13 cellular contexts compared by ENCODE assay signal in genomic region chr17:75268931-75269330, GRCh38. TPM values are rescaled to one million over a fixed set of nuclear protein-coding genes. Genes with fewer than 3 reads are reported as not detected.
DNase-seq lines count a peak whose midpoint lies in the region; ATAC-seq and TF ChIP-seq lines count a peak whose summit lies in the region.
"Had no signal": no experiment of that assay in that cellular context is flagged by ENCODE, and none has a peak within 500 bp of the region (broad histone marks: within the 10 kb centered on the region; RNA-seq: fewer than 3 reads in every experiment).

No MANE protein-coding gene starts in this region.

- H3K27me3 Mint-ChIP-seq in CD8-positive, alpha-beta T cell (ENCODE audit: low read depth): no peaks in the 10 kb centered on the region
- H3K27me3 Mint-ChIP-seq in IgD-negative memory B cell: no peaks in the 10 kb centered on the region
- no peaks in the 10 kb centered on the region for H3K27me3 Mint-ChIP-seq in activated CD4-positive, alpha-beta memory T cell treated with anti-CD3 and anti-CD28 coated beads, Interleukin-2, amount 10 ng/mL, durations not matched to agents 7 days and 5 days
- H3K27me3 Mint-ChIP-seq in naive B cell: no peaks in the 10 kb centered on the region

- H3K36me3 ChIP-seq in CD8-positive, alpha-beta T cell (ENCODE audit: insufficient read depth, low read length): peaks cover 14% of the 10 kb centered on the region
- H3K36me3 ChIP-seq: uterus had no signal

- no peaks in the 10 kb centered on the region for H3K9me3 Mint-ChIP-seq in CD8-positive, alpha-beta T cell
- H3K9me3 Mint-ChIP-seq in IgD-negative memory B cell (no peaks in the 10 kb centered on the region), naive B cell (no peaks in the 10 kb centered on the region)
- no peaks in the 10 kb centered on the region for H3K9me3 Mint-ChIP-seq in activated CD4-positive, alpha-beta memory T cell treated with anti-CD3 and anti-CD28 coated beads, Interleukin-2, amount 10 ng/mL, durations not matched to agents 7 days and 5 days

- CTCF ChIA-PET in CD8-positive, alpha-beta T cell (lab: Charles Lee): interaction anchor here (0.6 kb wide), 2 partner anchors 9 to 12 kb away, joined by 3 to 4 read pairs; no protein-coding TSS in a partner anchor
- CTCF ChIA-PET in activated CD4-positive, alpha-beta memory T cell treated with anti-CD3 and anti-CD28 coated beads, Interleukin-2, amount 10 ng/mL, durations not matched to agents 7 days and 5 days (lab: Charles Lee): interaction anchor here (0.6 to 4.9 kb wide), 5 partner anchors 8 to 155 kb away, joined by 3 to 121 read pairs (median 22); partner anchors contain the start of genes GGA3, MRPS7 and SLC25A19

- intact Hi-C loops in CD8-positive, alpha-beta T cell (cut with DNase I, micrococcal nuclease): loop anchor here (10.0 kb wide), 2 partner anchors 224 to 516 kb away; partner anchors contain the start of genes ATP5PD (in 1 of the 2), KCTD2 (in 1 of the 2) and UNK (in 1 of the 2)

- no peak for DNase-seq in CD8-positive, alpha-beta T cell
- no peak for DNase-seq in activated CD4-positive, alpha-beta memory T cell treated with anti-CD3 and anti-CD28 coated beads, Interleukin-2, amount 10 ng/mL, durations not matched to agents 7 days and 5 days
- DNase-seq in naive B cell (no peak), COLO668 (lab: John Stamatoyannopoulos, UW; ENCODE audit: unreplicated experiment) (no peak), epidermal melanocyte (ENCODE audit: insufficient read length, low spot score) (no peak)
- DNase-seq: activated CD4-positive, CD25-positive, alpha-beta regulatory T cell; DMS53; NCI-H2081 treated with DMSO at 0.1 percent for 48 hours; RPMI8226; uterus had no signal

- no peak for ATAC-seq in CD8-positive, alpha-beta T cell
- ATAC-seq in naive B cell (ENCODE audit: low read depth in 2 of 2) (no peak), GM21528 (IDR thresholded peaks at IDR 0.05; ENCODE audit: low FRiP score, unreplicated experiment) (no peak), GM21423 (IDR thresholded peaks at IDR 0.05; ENCODE audit: unreplicated experiment) (no peak)

- no peak for TF ChIP-seq CTCF in CD8-positive, alpha-beta T cell (IDR thresholded peaks at IDR 0.05)

- H3K4me3 Mint-ChIP-seq in CD8-positive, alpha-beta T cell: peak overlapping the region; percentile 63
- H3K4me3 Mint-ChIP-seq in IgD-negative memory B cell (peak overlapping the region; percentile 46 to 93 (median 82)), naive B cell (peak overlapping the region; percentile 7 to 86 (median 80))
- H3K4me3 Mint-ChIP-seq in activated CD4-positive, alpha-beta memory T cell treated with anti-CD3 and anti-CD28 coated beads, Interleukin-2, amount 10 ng/mL, durations not matched to agents 7 days and 5 days: peak overlapping the region; percentile 59

- no peaks in the 10 kb centered on the region for H3K9me3 ChIP-seq in CD8-positive, alpha-beta T cell (ENCODE audit: low read length)
- H3K9me3 ChIP-seq: uterus had no signal

- POLR2A ChIA-PET in CD8-positive, alpha-beta T cell (lab: Charles Lee): interaction anchor here (0.7 to 3.7 kb wide), 3 partner anchors 21 to 392 kb away, joined by 3 to 70 read pairs (median 8); partner anchors contain the start of genes SLC25A19 and TSEN54
- POLR2A ChIA-PET in activated CD4-positive, alpha-beta memory T cell treated with anti-CD3 and anti-CD28 coated beads, Interleukin-2, amount 10 ng/mL, durations not matched to agents 7 days and 5 days (lab: Charles Lee): interaction anchor here (0.6 to 6.5 kb wide), 5 partner anchors 18 to 122 kb away, joined by 3 to 124 read pairs (median 20); partner anchors contain the start of genes NUP85 and SLC25A19

- peaks cover 25% of the 10 kb centered on the region for H3K4me1 Mint-ChIP-seq in CD8-positive, alpha-beta T cell (ENCODE audit: low read depth)
- H3K4me1 Mint-ChIP-seq in IgD-negative memory B cell (peaks cover 17 to 21% (median 18%) of the 10 kb centered on the region in 3 donors), naive B cell (peaks cover 14 to 26% (median 16%) of the 10 kb centered on the region in 3 donors)
- peaks cover 37% of the 10 kb centered on the region for H3K4me1 Mint-ChIP-seq in activated CD4-positive, alpha-beta memory T cell treated with anti-CD3 and anti-CD28 coated beads, Interleukin-2, amount 10 ng/mL, durations not matched to agents 7 days and 5 days

- peaks cover 35% of the 10 kb centered on the region for H3K36me3 Mint-ChIP-seq in CD8-positive, alpha-beta T cell
- H3K36me3 Mint-ChIP-seq in IgD-negative memory B cell (peaks cover 3% of the 10 kb centered on the region), naive B cell (no peaks in the 10 kb centered on the region)
- peaks cover 38% of the 10 kb centered on the region for H3K36me3 Mint-ChIP-seq in activated CD4-positive, alpha-beta memory T cell treated with anti-CD3 and anti-CD28 coated beads, Interleukin-2, amount 10 ng/mL, durations not matched to agents 7 days and 5 days (ENCODE audit: low read depth)

- no peak overlapping the region for H3K27ac ChIP-seq in CD8-positive, alpha-beta T cell (ENCODE audit: low read depth, low read length)
- H3K27ac ChIP-seq: uterus had no signal

- H3K27ac Mint-ChIP-seq in CD8-positive, alpha-beta T cell: peak overlapping the region; percentile 61
- peak overlapping the region; percentile 31 to 90 (median 57) for H3K27ac Mint-ChIP-seq in IgD-negative memory B cell
- peak overlapping the region; percentile 52 for H3K27ac Mint-ChIP-seq in activated CD4-positive, alpha-beta memory T cell treated with anti-CD3 and anti-CD28 coated beads, Interleukin-2, amount 10 ng/mL, durations not matched to agents 7 days and 5 days
- H3K27ac Mint-ChIP-seq in naive B cell: peak overlapping the region in 4 of 6 donors; percentile 41 to 93 (median 58)

- no peak overlapping the region for H3K4me3 ChIP-seq in CD8-positive, alpha-beta T cell (ENCODE audit: low read depth, low read length)
- H3K4me3 ChIP-seq: uterus had no signal

- H3K27me3 ChIP-seq in CD8-positive, alpha-beta T cell (ENCODE audit: insufficient read depth, low read length): no peaks in the 10 kb centered on the region
- H3K27me3 ChIP-seq: uterus had no signal

- H3K4me1 ChIP-seq in CD8-positive, alpha-beta T cell (ENCODE audit: insufficient read depth, low read length): peaks cover 18% of the 10 kb centered on the region

RNA-seq across cellular contexts. Expression of gene MIF4GD, which starts 2.1 kb away (rescaled TPM):
- 10 to 100 TPM; 30.9 to 32.7 TPM for total RNA-seq in CD8-positive, alpha-beta T cell
- polyA plus RNA-seq in IgD-negative memory B cell (103 TPM), naive B cell (ENCODE audit: low read depth in 6 of 6) (100 to 1,000 TPM in 5 of 6 donors, 10 to 100 TPM in 1; 95.1 to 133 (median 105) TPM)
- total RNA-seq in activated CD4-positive, alpha-beta memory T cell treated with anti-CD3 and anti-CD28 coated beads, Interleukin-2, amount 10 ng/mL, durations not matched to agents 7 days and 5 days: 10 to 100 TPM; 54.8 to 60.3 TPM

RNA-seq across cellular contexts. Expression of gene MRPS7, which starts 7.3 kb away (rescaled TPM):
- total RNA-seq in CD8-positive, alpha-beta T cell: 10 to 100 TPM; 42.0 to 43.9 TPM
- 101 TPM for polyA plus RNA-seq in IgD-negative memory B cell
- 10 to 100 TPM; 39.7 to 40.0 TPM for total RNA-seq in activated CD4-positive, alpha-beta memory T cell treated with anti-CD3 and anti-CD28 coated beads, Interleukin-2, amount 10 ng/mL, durations not matched to agents 7 days and 5 days
- 100 to 1,000 TPM in 1 of 6 donors, 10 to 100 TPM in 5; 70.1 to 103 (median 94.4) TPM for polyA plus RNA-seq in naive B cell (ENCODE audit: low read depth in 6 of 6)

RNA-seq across cellular contexts. Expression of gene GGA3, which starts 7.5 kb away (rescaled TPM):
- total RNA-seq in CD8-positive, alpha-beta T cell: 100 to 1,000 TPM; 103 to 107 TPM
- polyA plus RNA-seq in IgD-negative memory B cell (27.8 TPM), naive B cell (ENCODE audit: low read depth in 6 of 6) (10 to 100 TPM in 5 of 6 donors, 1 to 10 TPM in 1; 4.5 to 31.6 (median 13.7) TPM)
- 10 to 100 TPM; 73.4 to 79.4 TPM for total RNA-seq in activated CD4-positive, alpha-beta memory T cell treated with anti-CD3 and anti-CD28 coated beads, Interleukin-2, amount 10 ng/mL, durations not matched to agents 7 days and 5 days

RNA-seq across cellular contexts. Expression of gene SLC25A19, which starts 20.3 kb away (rescaled TPM):
- 10 to 100 TPM; 14.4 to 14.8 TPM for total RNA-seq in CD8-positive, alpha-beta T cell
- polyA plus RNA-seq in IgD-negative memory B cell (22.0 TPM), naive B cell (ENCODE audit: low read depth in 6 of 6) (10 to 100 TPM; 26.1 to 41.8 (median 31.3) TPM)
- total RNA-seq in activated CD4-positive, alpha-beta memory T cell treated with anti-CD3 and anti-CD28 coated beads, Interleukin-2, amount 10 ng/mL, durations not matched to agents 7 days and 5 days: 10 to 100 TPM; 24.3 to 27.9 TPM
